In the genomic region with DNA sequence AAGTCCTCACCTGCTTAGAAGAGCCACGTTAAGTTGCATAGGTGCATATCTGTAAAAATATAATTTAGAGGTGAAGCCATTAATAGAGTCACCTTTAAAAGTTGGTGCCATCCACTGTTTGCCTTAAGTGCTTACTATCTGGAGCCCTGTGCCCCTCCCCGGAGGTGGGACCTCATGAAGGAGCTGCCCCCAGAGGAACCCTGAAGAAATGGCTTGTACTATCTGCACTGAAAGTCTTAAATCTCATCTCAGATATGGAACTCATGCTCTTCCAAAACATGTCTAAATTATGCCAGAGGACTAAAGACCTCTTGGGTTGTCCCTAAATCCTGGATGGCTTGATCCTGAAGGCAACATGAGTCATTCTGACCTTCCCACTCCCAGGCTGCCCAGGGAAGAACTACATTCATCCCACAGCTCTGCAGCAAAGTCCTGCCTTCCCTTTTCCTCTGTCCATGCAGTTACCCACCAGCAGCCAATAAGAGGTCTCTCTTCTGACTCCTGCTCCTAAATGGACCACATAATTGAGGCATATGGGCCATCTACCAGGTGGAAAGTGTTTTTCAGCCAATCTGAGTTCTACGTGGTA, we compare ENCODE assay signal across 16 cellular contexts.
DNase-seq lines count a peak whose midpoint lies in the region; ATAC-seq and TF ChIP-seq lines count a peak whose summit lies in the region.
"Had no signal": no experiment of that assay in that cellular context is flagged by ENCODE, and none has a peak within 500 bp of the region (broad histone marks: within the 10 kb centered on the region; RNA-seq: fewer than 3 reads in every experiment).

No MANE protein-coding gene starts in this region.

- no peaks in the 10 kb centered on the region for H3K27me3 ChIP-seq in endodermal cell (ENCODE audit: control insufficient read depth, insufficient read depth, low read length, poor library complexity, severe bottlenecking)

- peaks cover 41% of the 10 kb centered on the region for H3K36me3 Mint-ChIP-seq in T-cell
- H3K36me3 Mint-ChIP-seq in endodermal cell (ENCODE audit: low read depth), result peaks cover 46% of the 10 kb centered on the region

- WGBS in endodermal cell (ENCODE audit: insufficient coverage in 1 of 2, insufficient read length in 1 of 2), 2 experiments, result 95 to 100% methylated on average over 3 of the region's 3 CpGs

- peak overlapping the region; percentile 36 for H3K27ac ChIP-seq in endodermal cell (ENCODE audit: low read depth, low read length)
- H3K27ac ChIP-seq: coronary artery had no signal

- peaks cover 55% of the 10 kb centered on the region for H3K36me3 ChIP-seq in endodermal cell (ENCODE audit: control insufficient read depth, insufficient read depth, low read length)

- H3K9me3 Mint-ChIP-seq in T-cell (no peaks in the 10 kb centered on the region), endodermal cell (no peaks in the 10 kb centered on the region)
- H3K9me3 Mint-ChIP-seq: activated naive CD8-positive, alpha-beta T cell treated with anti-CD3 and anti-CD28 coated beads, Interleukin-2, amount 10 ng/mL, durations not matched to agents 7 days and 5 days had no signal

- POLR2A ChIA-PET in T-cell (lab: Charles Lee), result interaction anchor here in 1 of 2 donors (0.6 kb wide), 2 partner anchors 57 to 1814 kb away, joined by 3 to 6 read pairs; no protein-coding TSS in a partner anchor

- H3K9ac ChIP-seq in endodermal cell (ENCODE audit: extremely low read depth, low read length, poor library complexity, severe bottlenecking), result no peak overlapping the region

- H3K9me3 ChIP-seq in endodermal cell (ENCODE audit: control insufficient read depth, low read length), result no peaks in the 10 kb centered on the region

- DNase-seq in activated CD8-positive, alpha-beta memory T cell treated with anti-CD3 and anti-CD28 coated beads, Interleukin-2, amount 50 U/mL, for 48 hours, result peak; percentile 42
- no peak for DNase-seq in activated CD8-positive, alpha-beta memory T cell treated with anti-CD3 and anti-CD28 coated beads for 24 hours
- DNase-seq in T-cell (peak in 15 of 34 experiments; percentile 11 to 35 (median 21)), endodermal cell (peak; percentile 46), SK-N-DZ (ENCODE audit: low spot score) (no peak), AML-193 (lab: John Stamatoyannopoulos, UW) (no peak)
- DNase-seq in stimulated activated naive CD8-positive, alpha-beta T cell treated with anti-CD3 and anti-CD28 coated beads, Interleukin-15, Interleukin-2, amounts not matched to agents 100 U/mL and 50 U/mL, for 24 hours, result peak; percentile 5
- DNase-seq: ACHN; activated CD4-positive, CD25-positive, alpha-beta regulatory T cell; activated naive CD8-positive, alpha-beta T cell treated with anti-CD3 and anti-CD28 coated beads, Interleukin-2, amount 10 ng/mL, durations not matched to agents 7 days and 5 days; DMS79; NCI-H1105; NCI-H510A; Right ventricle myocardium superior had no signal

- no peak overlapping the region for H3K4me3 ChIP-seq in endodermal cell (ENCODE audit: low read length)
- H3K4me3 ChIP-seq: coronary artery had no signal

- ATAC-seq in T-cell (replicated peaks in 1 of 4) (peak in 2 of 4 experiments; percentile 41 to 48), GM21619 (IDR thresholded peaks at IDR 0.05; ENCODE audit: unreplicated experiment) (no peak)
- ATAC-seq in stimulated activated naive CD8-positive, alpha-beta T cell treated with anti-CD3 and anti-CD28 coated beads, Interleukin-15, Interleukin-2, amounts not matched to agents 100 U/mL and 50 U/mL, for 24 hours, result no peak

- H3K4me1 Mint-ChIP-seq in T-cell (peaks cover 37 to 45% (median 41%) of the 10 kb centered on the region in 3 donors), endodermal cell (peaks cover 40% of the 10 kb centered on the region)

- H3K4me3 Mint-ChIP-seq in T-cell, result no peak overlapping the region
- no peak overlapping the region for H3K4me3 Mint-ChIP-seq in endodermal cell
- H3K4me3 Mint-ChIP-seq: activated naive CD8-positive, alpha-beta T cell treated with anti-CD3 and anti-CD28 coated beads, Interleukin-2, amount 10 ng/mL, durations not matched to agents 7 days and 5 days had no signal

- H3K4me1 ChIP-seq in endodermal cell (ENCODE audit: control insufficient read depth, insufficient read depth, low read length), result no peaks in the 10 kb centered on the region

- no peaks in the 10 kb centered on the region for H3K27me3 Mint-ChIP-seq in T-cell
- H3K27me3 Mint-ChIP-seq in endodermal cell (ENCODE audit: insufficient read depth), result no peaks in the 10 kb centered on the region
- H3K27me3 Mint-ChIP-seq: activated naive CD8-positive, alpha-beta T cell treated with anti-CD3 and anti-CD28 coated beads, Interleukin-2, amount 10 ng/mL, durations not matched to agents 7 days and 5 days had no signal

- peak; percentile 44 for TF ChIP-seq CTCF in endodermal cell (conservative IDR thresholded peaks at IDR 0.05)

- H3K27ac Mint-ChIP-seq in T-cell (peak overlapping the region; percentile 62 to 85), endodermal cell (peak overlapping the region; percentile 19)

- CTCF ChIA-PET in T-cell (lab: Charles Lee), result no interaction called here

Comparison
In these comparisons a context has a peak if more than half of its experiments do, and no peak if none do; other contexts are left out.
1. DNase-seq: peak in activated CD8-positive, alpha-beta memory T cell treated with anti-CD3 and anti-CD28 coated beads, Interleukin-2, amount 50 U/mL, for 48 hours (single experiment), endodermal cell (single experiment) and stimulated activated naive CD8-positive, alpha-beta T cell treated with anti-CD3 and anti-CD28 coated beads, Interleukin-15, Interleukin-2, amounts not matched to agents 100 U/mL and 50 U/mL, for 24 hours (single experiment); none in activated CD8-positive, alpha-beta memory T cell treated with anti-CD3 and anti-CD28 coated beads for 24 hours (single experiment), SK-N-DZ (single experiment) and AML-193 (0 of 2).